8 cellular contexts compared by ENCODE assay signal in genomic region chr15:64911317-64912186, GRCh38. TPM values are rescaled to one million over a fixed set of nuclear protein-coding genes. Genes with fewer than 3 reads are reported as not detected.
A peak's percentile ranks its signal among the peaks of the same experiment; 100 is the strongest.
DNase-seq lines count a peak whose midpoint lies in the region; ATAC-seq and TF ChIP-seq lines count a peak whose summit lies in the region.

Gene ANKDD1A, plus strand, starts transcription at chr15:64911902. Its CDS starts 29 bp downstream, at chr15:64911931.

- TF ChIP-seq CTCF in HFFc6 (IDR thresholded peaks at IDR 0.05) = no peak
- TF ChIP-seq CTCF in foreskin keratinocyte (conservative IDR thresholded peaks at IDR 0.05) = no peak
- no peak for TF ChIP-seq CTCF in neural crest cell (conservative IDR thresholded peaks at IDR 0.05)

- peak within 1 kb of the TSS; percentile 55 for H3K4me3 ChIP-seq in urinary bladder (ENCODE audit: low read depth, low read length)

- H3K4me1 Mint-ChIP-seq in HFFc6 (ENCODE audit: low read depth) = peaks cover 9% of the 10 kb centered on the region
- H3K4me1 Mint-ChIP-seq in activated T-helper 17 cell treated with anti-CD3 and anti-CD28 coated beads, Interleukin-2, amount 50 U/mL, for 72 hours = peaks cover 6% of the 10 kb centered on the region
- peaks cover 38% of the 10 kb centered on the region for H3K4me1 Mint-ChIP-seq in neural crest cell

- no peaks in the 10 kb centered on the region for H3K27me3 ChIP-seq in foreskin keratinocyte

- peak; percentile 94 for ATAC-seq in activated T-helper 17 cell treated with anti-CD3 and anti-CD28 coated beads, Interleukin-2, amount 50 U/mL, for 72 hours (replicated peaks)
- peak; percentile 88 for ATAC-seq in foreskin keratinocyte

- 3% methylated on average over 72 of the region's 72 CpGs for WGBS in urinary bladder

- peak; percentile 90 for DNase-seq in GM03348 (ENCODE audit: low spot score)
- no peak for DNase-seq in HFFc6
- DNase-seq in NCI-H446 treated with DMSO at 0.1 percent for 48 hours (lab: John Stamatoyannopoulos, UW) = peak; percentile 32
- DNase-seq in foreskin keratinocyte = peak in 1 of 2 donors; percentile 48
- DNase-seq in neural crest cell (ENCODE audit: low read depth, low spot score) = peak; percentile 62
- no peak for DNase-seq in GDM1 (lab: John Stamatoyannopoulos, UW)

- H3K27ac ChIP-seq in foreskin keratinocyte (no peak within 1 kb of the TSS), urinary bladder (ENCODE audit: low read depth) (no peak within 1 kb of the TSS)

- H3K9me3 Mint-ChIP-seq in HFFc6 (no peaks in the 10 kb centered on the region), neural crest cell (no peaks in the 10 kb centered on the region)
- H3K9me3 Mint-ChIP-seq in activated T-helper 17 cell treated with anti-CD3 and anti-CD28 coated beads, Interleukin-2, amount 50 U/mL, for 72 hours = no peaks in the 10 kb centered on the region

- H3K4me3 Mint-ChIP-seq in HFFc6 (peak within 1 kb of the TSS; percentile 77), neural crest cell (peak within 1 kb of the TSS; percentile 77)
- H3K4me3 Mint-ChIP-seq in activated T-helper 17 cell treated with anti-CD3 and anti-CD28 coated beads, Interleukin-2, amount 50 U/mL, for 72 hours = peak within 1 kb of the TSS; percentile 74

- H3K36me3 Mint-ChIP-seq in HFFc6 (ENCODE audit: low read depth) = no peaks in the 10 kb centered on the region
- H3K36me3 Mint-ChIP-seq in activated T-helper 17 cell treated with anti-CD3 and anti-CD28 coated beads, Interleukin-2, amount 50 U/mL, for 72 hours (ENCODE audit: low read depth) = no peaks in the 10 kb centered on the region
- H3K36me3 Mint-ChIP-seq in neural crest cell (ENCODE audit: low read depth) = peaks cover under 1% of the 10 kb centered on the region

- H3K27ac Mint-ChIP-seq in HFFc6 (peak within 1 kb of the TSS; percentile 2; the same call in 1 of the 2 replicates), neural crest cell (ENCODE audit: unreplicated experiment) (peak within 1 kb of the TSS; percentile 64)
- H3K27ac Mint-ChIP-seq in activated T-helper 17 cell treated with anti-CD3 and anti-CD28 coated beads, Interleukin-2, amount 50 U/mL, for 72 hours = no peak within 1 kb of the TSS

- H3K4me1 ChIP-seq in foreskin keratinocyte (no peaks in the 10 kb centered on the region), urinary bladder (ENCODE audit: insufficient read depth) (no peaks in the 10 kb centered on the region)

- peaks cover 5% of the 10 kb centered on the region for H3K27me3 Mint-ChIP-seq in HFFc6 (ENCODE audit: insufficient read depth)
- peaks cover 5% of the 10 kb centered on the region for H3K27me3 Mint-ChIP-seq in activated T-helper 17 cell treated with anti-CD3 and anti-CD28 coated beads, Interleukin-2, amount 50 U/mL, for 72 hours
- peaks cover 21% of the 10 kb centered on the region for H3K27me3 Mint-ChIP-seq in neural crest cell (ENCODE audit: low read depth)

- no peaks in the 10 kb centered on the region for H3K36me3 ChIP-seq in urinary bladder (ENCODE audit: insufficient read depth)

RNA-seq across cellular contexts. Expression of gene ANKDD1A, which starts in this region (rescaled TPM):
- 1 to 10 TPM; 1.3 to 2.4 (median 1.9) TPM for total RNA-seq in HFFc6 (2021; fragmentation: NEBNext Ultra II Directional; extraction: Animal tissue kit (Norgen Biotek cat#: 25700))
- 10 to 100 TPM in 1 of 2 donors, 1 to 10 TPM in 1; 4.3 to 10.1 TPM for total RNA-seq in activated T-helper 17 cell treated with anti-CD3 and anti-CD28 coated beads, Interleukin-2, amount 50 U/mL, for 72 hours
- total RNA-seq in foreskin keratinocyte = 2.9 and 5.1 TPM in 2 replicates
- 2.0 and 3.1 TPM in 2 replicates for polyA plus RNA-seq in foreskin keratinocyte
- 4.4 and 4.6 TPM in 2 replicates for total RNA-seq in neural crest cell
- total RNA-seq in urinary bladder = 12.4 TPM
- 7.5 TPM for polyA plus RNA-seq in urinary bladder

Comparison
In these comparisons a context has a peak if more than half of its experiments do, and no peak if none do; other contexts are left out.
1. DNase-seq: peak in GM03348 (single experiment), NCI-H446 treated with DMSO at 0.1 percent for 48 hours (single experiment) and neural crest cell (single experiment); none in HFFc6 (single experiment) and GDM1 (single experiment).
2. Peak in every context shown above with its lines, with median percentiles within 50 percentile points of each other: H3K4me3 Mint-ChIP-seq.